1 cellular context compared by ENCODE assay signal in the genomic region with DNA sequence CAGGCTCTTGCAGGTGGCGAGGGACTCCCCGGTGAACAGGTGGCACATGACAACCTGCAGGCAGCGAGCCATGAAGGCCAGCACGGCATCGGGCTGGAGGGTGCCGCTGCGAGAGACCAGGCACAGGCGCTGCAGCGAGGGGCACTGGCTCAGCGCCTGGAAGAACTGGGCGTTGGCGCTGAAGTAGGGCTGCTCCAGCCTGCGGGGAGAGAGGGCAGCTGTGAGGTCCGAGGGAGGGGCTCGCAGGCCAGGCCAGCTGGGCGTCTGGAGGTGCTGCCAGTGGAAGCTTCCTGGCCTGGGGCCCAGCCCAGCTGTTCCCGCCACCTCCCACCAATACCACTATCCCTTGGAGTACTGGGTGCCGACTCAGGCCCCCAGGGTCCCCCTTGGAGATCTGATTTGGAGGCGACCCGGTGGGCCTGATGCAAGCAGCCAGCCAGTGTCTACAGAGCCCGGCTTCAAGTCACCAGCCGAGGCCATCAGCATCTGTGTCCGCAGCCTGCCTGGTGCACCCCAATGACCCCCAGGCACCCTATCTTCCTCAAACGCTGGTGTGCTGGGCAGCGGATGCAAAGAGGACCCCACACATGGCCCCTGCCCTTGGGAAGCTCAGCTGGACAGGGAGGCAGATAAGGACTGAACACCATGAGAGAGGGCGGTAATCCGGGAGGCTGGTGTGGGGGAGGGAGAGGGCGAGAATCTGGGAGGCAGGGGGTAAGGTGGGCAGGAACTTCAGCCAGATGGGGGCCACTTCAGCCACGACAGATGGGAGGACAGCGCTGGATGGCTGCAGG.
TF ChIP-seq lines count a peak whose summit lies in the region.

No MANE protein-coding gene starts in this region.

TF ChIP-seq in H1, 55 proteins besides CTCF, POLR2A, EP300 and RAD21:
- TF ChIP-seq SAP30 (IDR thresholded peaks at IDR 0.05; ENCODE audit: insufficient read depth, insufficient replicate concordance, low read length) (no peak), GTF2F1 (IDR thresholded peaks at IDR 0.05; ENCODE audit: borderline replicate concordance, low read depth, low read length) (no peak), JUN (IDR thresholded peaks at IDR 0.05; ENCODE audit: low read depth, low read length) (no peak), CHD1 (IDR thresholded peaks at IDR 0.05; ENCODE audit: low read depth, low read length) (no peak), SIRT6 (IDR thresholded peaks at IDR 0.05; ENCODE audit: low read length) (no peak), RNF2 (IDR thresholded peaks at IDR 0.05; ENCODE audit: borderline replicate concordance, low read depth, low read length, missing control alignments, poor library complexity, severe bottlenecking) (no peak), SIN3A (conservative IDR thresholded peaks at IDR 0.05 in 1 of 2, IDR thresholded peaks at IDR 0.05 in 1 of 2; ENCODE audit: low read depth in 1 of 2, low read length in 2 of 2) (no peak), RXRA (IDR thresholded peaks at IDR 0.05; ENCODE audit: insufficient read depth, low read depth, low read length) (no peak), EZH2 (IDR thresholded peaks at IDR 0.05; ENCODE audit: low read depth, low read length, severe bottlenecking) (no peak), E2F6 (IDR thresholded peaks at IDR 0.05) (no peak), TCF12 (IDR thresholded peaks at IDR 0.05; ENCODE audit: low read depth, low read length) (no peak), CEBPB (IDR thresholded peaks at IDR 0.05; ENCODE audit: low read depth, low read length) (no peak), NANOG (IDR thresholded peaks at IDR 0.05; ENCODE audit: insufficient read depth, low read depth, low read length, poor library complexity, severe bottlenecking) (no peak), SRF (IDR thresholded peaks at IDR 0.05; ENCODE audit: low read depth, low read length) (no peak), ZNF274 (IDR thresholded peaks at IDR 0.05; ENCODE audit: borderline replicate concordance, extremely low read depth, low read length) (no peak), SP2 (IDR thresholded peaks at IDR 0.05; ENCODE audit: low read length) (no peak)
